7 cellular contexts compared by ENCODE assay signal in genomic region chr2:3536682-3537632, GRCh38. TPM values are rescaled to one million over a fixed set of nuclear protein-coding genes. Genes with fewer than 3 reads are reported as not detected.
DNase-seq lines count a peak whose midpoint lies in the region; ATAC-seq and TF ChIP-seq lines count a peak whose summit lies in the region.

No MANE protein-coding gene starts in this region.

- H3K27ac Mint-ChIP-seq in glutamatergic neuron (ENCODE audit: unreplicated experiment) = peak overlapping the region; percentile 48

- no peak overlapping the region for H3K4me3 ChIP-seq in GM12875 (ENCODE audit: low read depth, low read length)
- H3K4me3 ChIP-seq in retinal pigment epithelial cell (ENCODE audit: low read length) = peak overlapping the region; percentile 41

- peaks cover 15% of the 10 kb centered on the region for H3K36me3 Mint-ChIP-seq in activated T-cell treated with anti-CD3 and anti-CD28 coated beads, Interleukin-2, amount 50 U/mL, for 4 hours (ENCODE audit: insufficient read depth)
- no peaks in the 10 kb centered on the region for H3K36me3 Mint-ChIP-seq in glutamatergic neuron (ENCODE audit: unreplicated experiment)

- peak overlapping the region; percentile 37 for H3K4me3 Mint-ChIP-seq in activated T-cell treated with anti-CD3 and anti-CD28 coated beads, Interleukin-2, amount 50 U/mL, for 4 hours
- H3K4me3 Mint-ChIP-seq in glutamatergic neuron (ENCODE audit: unreplicated experiment) = no peak overlapping the region

- peak; percentile 13; the same call in 1 of the 2 replicates for TF ChIP-seq CTCF in GM12875 (IDR thresholded peaks at IDR 0.05; ENCODE audit: borderline replicate concordance, insufficient read depth, low read depth, low read length)
- no peak for TF ChIP-seq CTCF in glutamatergic neuron (IDR thresholded peaks at IDR 0.05; ENCODE audit: partially characterized antibody, unreplicated experiment)
- peak; percentile 72 for TF ChIP-seq CTCF in retinal pigment epithelial cell (conservative IDR thresholded peaks at IDR 0.05; ENCODE audit: low read depth, low read length)

- H3K9me3 Mint-ChIP-seq in activated T-cell treated with anti-CD3 and anti-CD28 coated beads, Interleukin-2, amount 50 U/mL, for 4 hours = no peaks in the 10 kb centered on the region
- H3K9me3 Mint-ChIP-seq in glutamatergic neuron (ENCODE audit: unreplicated experiment) = peaks cover 2% of the 10 kb centered on the region

- ATAC-seq in activated T-cell treated with anti-CD3 and anti-CD28 coated beads, Interleukin-2, amount 50 U/mL, for 4 hours = peak; percentile 61 to 68
- ATAC-seq in GM21447 (IDR thresholded peaks at IDR 0.05; ENCODE audit: unreplicated experiment) = no peak

- H3K4me1 Mint-ChIP-seq in activated T-cell treated with anti-CD3 and anti-CD28 coated beads, Interleukin-2, amount 50 U/mL, for 4 hours (ENCODE audit: low read depth) = no peaks in the 10 kb centered on the region
- H3K4me1 Mint-ChIP-seq in glutamatergic neuron (ENCODE audit: low read depth, unreplicated experiment) = peaks cover 10% of the 10 kb centered on the region

- DNase-seq in HS-27A (ENCODE audit: low read depth) (peak; percentile 38), glutamatergic neuron (peak; percentile 51), retinal pigment epithelial cell (ENCODE audit: low read depth) (no peak), HPDE6-E6E7 (ENCODE audit: extremely low spot score) (no peak)
- DNase-seq in activated T-cell treated with anti-CD3 and anti-CD28 coated beads, Interleukin-2, amount 50 U/mL, for 4 hours = no peak

- no peaks in the 10 kb centered on the region for H3K27me3 Mint-ChIP-seq in activated T-cell treated with anti-CD3 and anti-CD28 coated beads, Interleukin-2, amount 50 U/mL, for 4 hours (ENCODE audit: low read depth)
- H3K27me3 Mint-ChIP-seq in glutamatergic neuron (ENCODE audit: unreplicated experiment) = peaks cover 3% of the 10 kb centered on the region

RNA-seq across cellular contexts. Expression of gene ADI1, which starts 17.6 kb away (rescaled TPM):
- 10 to 100 TPM; 25.6 to 28.4 (median 25.7) TPM for total RNA-seq in activated T-cell treated with anti-CD3 and anti-CD28 coated beads, Interleukin-2, amount 50 U/mL, for 4 hours
- 16.0 TPM for total RNA-seq in glutamatergic neuron (ENCODE audit: unreplicated experiment)

RNA-seq across cellular contexts. Expression of gene RNASEH1, which starts 21.2 kb away (rescaled TPM):
- 10 to 100 TPM; 34.0 to 36.7 (median 36.0) TPM for total RNA-seq in activated T-cell treated with anti-CD3 and anti-CD28 coated beads, Interleukin-2, amount 50 U/mL, for 4 hours
- 34.6 TPM for total RNA-seq in glutamatergic neuron (ENCODE audit: unreplicated experiment)

RNA-seq across cellular contexts. Expression of gene RPS7, which starts 38.1 kb away (rescaled TPM):
- total RNA-seq in activated T-cell treated with anti-CD3 and anti-CD28 coated beads, Interleukin-2, amount 50 U/mL, for 4 hours = 1,000 to 10,000 TPM; 1,876 to 2,075 (median 2,071) TPM
- total RNA-seq in glutamatergic neuron (ENCODE audit: unreplicated experiment) = 729 TPM

RNA-seq across cellular contexts. Expression of gene COLEC11, which starts 58.0 kb away (rescaled TPM):
- total RNA-seq in activated T-cell treated with anti-CD3 and anti-CD28 coated beads, Interleukin-2, amount 50 U/mL, for 4 hours = under 1 TPM in 2 of 3 donors, not detected in 1; 0.28 to 0.43 TPM
- total RNA-seq in glutamatergic neuron (ENCODE audit: unreplicated experiment) = not detected

Comparison
In these comparisons a context has a peak if more than half of its experiments do, and no peak if none do; other contexts are left out.
1. DNase-seq: peak in HS-27A (single experiment) and glutamatergic neuron (single experiment); none in activated T-cell treated with anti-CD3 and anti-CD28 coated beads, Interleukin-2, amount 50 U/mL, for 4 hours (single experiment), retinal pigment epithelial cell (single experiment) and HPDE6-E6E7 (single experiment).